13 cellular contexts compared by ENCODE assay signal in the genomic region with DNA sequence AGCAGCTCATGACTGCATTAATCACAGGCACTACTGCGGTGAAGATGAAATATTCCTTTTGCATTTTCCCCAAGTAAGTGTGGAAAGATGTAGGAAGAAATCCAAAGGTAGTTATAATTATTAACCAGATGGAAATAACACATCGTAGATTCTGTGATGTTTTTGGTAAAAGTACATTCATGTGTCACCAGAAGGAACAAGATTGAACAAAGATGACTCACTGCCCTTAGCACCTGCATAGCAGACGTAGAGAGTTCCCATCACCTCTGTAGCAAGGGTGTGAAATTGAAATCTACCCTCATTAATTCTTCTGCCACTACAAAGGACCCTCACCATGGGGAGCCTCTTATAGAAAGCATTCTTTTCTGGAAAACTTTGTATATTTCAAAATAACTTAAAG. TPM values are rescaled to one million over a fixed set of nuclear protein-coding genes. Genes with fewer than 3 reads are reported as not detected.
DNase-seq lines count a peak whose midpoint lies in the region; ATAC-seq and TF ChIP-seq lines count a peak whose summit lies in the region.
"Had no signal": no experiment of that assay in that cellular context is flagged by ENCODE, and none has a peak within 500 bp of the region (broad histone marks: within the 10 kb centered on the region; RNA-seq: fewer than 3 reads in every experiment).

No MANE protein-coding gene starts in this region.

- H4K5ac ChIP-seq in IMR-90 (ENCODE audit: low read depth, low read length) (peak overlapping the region; percentile 25; the same call in 1 of the 2 replicates), mesendoderm (ENCODE audit: low read length) (no peak overlapping the region)

- H3K27me3 ChIP-seq in IMR-90 (ENCODE audit: control insufficient read depth, insufficient read depth, low read length) = no peaks in the 10 kb centered on the region
- H3K27me3 ChIP-seq in dorsolateral prefrontal cortex = no peaks in the 10 kb centered on the region
- no peaks in the 10 kb centered on the region for H3K27me3 ChIP-seq in mesendoderm (ENCODE audit: insufficient read depth, low read length, poor library complexity)

- peak; percentile 28 for DNase-seq in A172 (ENCODE audit: low spot score)
- peak; percentile 41 for DNase-seq in IMR-90
- no peak for DNase-seq in dorsolateral prefrontal cortex
- peak; percentile 65 for DNase-seq in mesendoderm
- no peak for DNase-seq in hippocampal formation (lab: John Stamatoyannopoulos, UW)
- no peak for DNase-seq in dedifferentiated amniotic fluid mesenchymal stem cell (ENCODE audit: extremely low spot score)
- no peak for DNase-seq in NCI-H748 treated with DMSO at 0.1 percent for 48 hours (lab: John Stamatoyannopoulos, UW)
- DNase-seq: activated CD4-positive, alpha-beta memory T cell treated with anti-CD3 and anti-CD28 coated beads, Interleukin-2, amount 10 ng/mL, durations not matched to agents 7 days and 5 days; foreskin melanocyte; H7; NCI-H1105; NCI-H526 had no signal

- TF ChIP-seq RAD21 in IMR-90 (IDR thresholded peaks at IDR 0.05; ENCODE audit: low read length) = no peak

- H3K18ac ChIP-seq in IMR-90 (ENCODE audit: low read depth, low read length) = no peak overlapping the region
- H3K18ac ChIP-seq in mesendoderm (ENCODE audit: low read length) = no peak overlapping the region

- no peak overlapping the region for H3K27ac ChIP-seq in IMR-90 (ENCODE audit: insufficient read depth, low read length)
- peak overlapping the region in 53 of 59 donors; percentile 0 to 97 (median 93) for H3K27ac ChIP-seq in dorsolateral prefrontal cortex
- no peak overlapping the region for H3K27ac ChIP-seq in mesendoderm (ENCODE audit: low read depth, low read length)

- POLR2A ChIA-PET in IMR-90 (lab: Charles Lee; ENCODE audit: unreplicated experiment) = no interaction called here

- no peak for TF ChIP-seq POLR2A in IMR-90 (IDR thresholded peaks at IDR 0.05; ENCODE audit: low read depth, low read length)

- intact Hi-C loops in IMR-90 (cut with micrococcal nuclease) (no loop called here), dorsolateral prefrontal cortex (cut with DNase I) (loop anchor here in 1 of 2 donors (5.0 kb wide), 1 partner anchor 35 kb away; a partner anchor contains a TSS)

- peak overlapping the region; percentile 41; the same call in 1 of the 2 replicates for H2BK120ac ChIP-seq in IMR-90 (ENCODE audit: low read depth, low read length)
- no peak overlapping the region for H2BK120ac ChIP-seq in mesendoderm (ENCODE audit: low read depth, low read length)

- in situ Hi-C loops in IMR-90 (cut with MboI; ENCODE audit: low sequenced_read_pairs) = no loop called here

- CTCF ChIA-PET in IMR-90 (lab: Yijun Ruan, JAX) = no interaction called here

- H3K36me3 ChIP-seq in IMR-90 (ENCODE audit: control insufficient read depth, insufficient read depth, low read length) = no peaks in the 10 kb centered on the region
- no peaks in the 10 kb centered on the region for H3K36me3 ChIP-seq in mesendoderm (ENCODE audit: control insufficient read depth, insufficient read depth, low read length)

- dilution Hi-C loops in IMR-90 (cut with HindIII; ENCODE audit: low sequenced_read_pairs, unreplicated experiment) = no loop called here

- no peak for TF ChIP-seq CTCF in IMR-90 (conservative IDR thresholded peaks at IDR 0.05; ENCODE audit: low read depth, low read length)
- TF ChIP-seq CTCF in dorsolateral prefrontal cortex (IDR thresholded peaks at IDR 0.05 in 54 of 56, conservative IDR thresholded peaks at IDR 0.05 in 2 of 56; ENCODE audit: low read depth in 1 of 56, partially characterized antibody in 56 of 56) = no peak

- H2AK5ac ChIP-seq in IMR-90 (ENCODE audit: low read depth, low read length) = no peak overlapping the region; the same call in 1 of the 2 replicates
- H2AK5ac ChIP-seq in mesendoderm (ENCODE audit: low read length) = no peak overlapping the region

- no peak overlapping the region for H2BK20ac ChIP-seq in IMR-90 (ENCODE audit: low read depth, low read length)

- H3K9ac ChIP-seq in IMR-90 (ENCODE audit: low read depth, low read length) (no peak overlapping the region), mesendoderm (ENCODE audit: low read length) (no peak overlapping the region)

- H3K4me3 ChIP-seq in IMR-90 (ENCODE audit: insufficient read depth, low read depth, low read length) = no peak overlapping the region
- no peak overlapping the region for H3K4me3 ChIP-seq in dorsolateral prefrontal cortex
- no peak overlapping the region for H3K4me3 ChIP-seq in mesendoderm (ENCODE audit: low read length)

- H2AK9ac ChIP-seq in IMR-90 (replicated peaks; ENCODE audit: low read depth, low read length, poor library complexity) = no peak overlapping the region

- H4K8ac ChIP-seq in IMR-90 (ENCODE audit: low read depth in 2 of 2, low read length in 2 of 2) = no peak overlapping the region
- H4K8ac ChIP-seq in mesendoderm (ENCODE audit: low read depth, low read length) = no peak overlapping the region

- no peak overlapping the region for H3K4me2 ChIP-seq in IMR-90 (ENCODE audit: low read depth, low read length)
- no peak overlapping the region for H3K4me2 ChIP-seq in mesendoderm (ENCODE audit: low read length)

- H3K56ac ChIP-seq in IMR-90 (ENCODE audit: extremely low read depth, insufficient read depth, low read length) (no peak overlapping the region), mesendoderm (ENCODE audit: low read length) (no peak overlapping the region)

- H3K4me1 ChIP-seq in IMR-90 (ENCODE audit: control insufficient read depth, insufficient read depth, low read length) = peaks cover 40% of the 10 kb centered on the region
- peaks cover 11% of the 10 kb centered on the region for H3K4me1 ChIP-seq in mesendoderm (ENCODE audit: control insufficient read depth, low read depth, low read length)

- H2BK15ac ChIP-seq in IMR-90 (ENCODE audit: low read depth, low read length) (no peak overlapping the region), mesendoderm (replicated peaks; ENCODE audit: low read depth) (no peak overlapping the region)

- H3K14ac ChIP-seq in IMR-90 (replicated peaks; ENCODE audit: low read depth, low read length) = no peak overlapping the region

- H3K4ac ChIP-seq in IMR-90 (ENCODE audit: low read depth, low read length) (no peak overlapping the region), mesendoderm (ENCODE audit: low read depth, low read length) (no peak overlapping the region)

- no peak overlapping the region for H4K91ac ChIP-seq in IMR-90 (ENCODE audit: insufficient read depth, low read depth, low read length)

- no TSS peak for BruUV-seq in IMR-90 (replicated peaks; lab: Mats Ljungman, UMichigan)

- ATAC-seq in IMR-90 (ENCODE audit: low read depth) (no peak), GM19395 (IDR thresholded peaks at IDR 0.05; ENCODE audit: unreplicated experiment) (no peak)

- H4K20me1 ChIP-seq in IMR-90 (ENCODE audit: insufficient read depth, low read length) = peaks cover 62% of the 10 kb centered on the region

- no peaks in the 10 kb centered on the region for H3K9me3 ChIP-seq in IMR-90 (ENCODE audit: control insufficient read depth, insufficient read depth, low read length)

- H3K79me1 ChIP-seq in IMR-90 (ENCODE audit: low read depth in 1 of 2, low read length in 2 of 2) (peaks cover 33 to 74% of the 10 kb centered on the region in 2 experiments), mesendoderm (ENCODE audit: low read length) (peaks cover 13% of the 10 kb centered on the region)

- H3K23ac ChIP-seq in IMR-90 (ENCODE audit: low read depth, low read length) (no peak overlapping the region), mesendoderm (ENCODE audit: low read length) (no peak overlapping the region)

- WGBS in IMR-90 (ENCODE audit: extremely low coverage in 2 of 2, insufficient read length in 1 of 2), 2 experiments = no CpG with 5 or more reads among the region's 3 CpGs
- WGBS in mesendoderm (ENCODE audit: extremely low coverage, insufficient coverage, low lambda C conversion rate) = no CpG with 5 or more reads among the region's 3 CpGs

- H3K79me2 ChIP-seq in mesendoderm (ENCODE audit: control insufficient read depth, insufficient read depth, low read length) = peaks cover 37% of the 10 kb centered on the region

- H3K9me1 ChIP-seq in IMR-90 (ENCODE audit: insufficient read depth, low read length) = peaks cover 30% of the 10 kb centered on the region

- H2AFZ ChIP-seq in IMR-90 (replicated peaks; ENCODE audit: low read length, poor library complexity) = no peak overlapping the region

- no peak overlapping the region for H2BK5ac ChIP-seq in IMR-90 (ENCODE audit: low read depth, low read length, poor library complexity, severe bottlenecking)
- no peak overlapping the region for H2BK5ac ChIP-seq in mesendoderm (ENCODE audit: low read length)

TF ChIP-seq in IMR-90, 13 proteins besides CTCF, POLR2A, EP300 and RAD21 (continues in another document):
- TF ChIP-seq CEBPB (IDR thresholded peaks at IDR 0.05; ENCODE audit: low read depth, low read length) = no peak
- no peak for TF ChIP-seq FOS (IDR thresholded peaks at IDR 0.05; ENCODE audit: low read depth, low read length)
- TF ChIP-seq MXI1 (IDR thresholded peaks at IDR 0.05; ENCODE audit: borderline replicate concordance, low read depth, low read length) = no peak
- TF ChIP-seq, protein P1, sequence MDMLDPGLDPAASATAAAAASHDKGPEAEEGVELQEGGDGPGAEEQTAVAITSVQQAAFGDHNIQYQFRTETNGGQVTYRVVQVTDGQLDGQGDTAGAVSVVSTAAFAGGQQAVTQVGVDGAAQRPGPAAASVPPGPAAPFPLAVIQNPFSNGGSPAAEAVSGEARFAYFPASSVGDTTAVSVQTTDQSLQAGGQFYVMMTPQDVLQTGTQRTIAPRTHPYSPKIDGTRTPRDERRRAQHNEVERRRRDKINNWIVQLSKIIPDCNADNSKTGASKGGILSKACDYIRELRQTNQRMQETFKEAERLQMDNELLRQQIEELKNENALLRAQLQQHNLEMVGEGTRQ (IDR thresholded peaks at IDR 0.05; ENCODE audit: low read depth, low read length) = no peak
- TF ChIP-seq RCOR1 (IDR thresholded peaks at IDR 0.05; ENCODE audit: insufficient replicate concordance, low read length) = no peak
- no peak for TF ChIP-seq RFX5 (IDR thresholded peaks at IDR 0.05; ENCODE audit: low read depth, low read length)
- TF ChIP-seq MAZ (IDR thresholded peaks at IDR 0.05; ENCODE audit: borderline replicate concordance, low read depth, low read length) = no peak
- no peak for TF ChIP-seq SMC3 (IDR thresholded peaks at IDR 0.05; ENCODE audit: low read depth, low read length)
- no peak for TF ChIP-seq NFE2L2 (IDR thresholded peaks at IDR 0.05; ENCODE audit: low read depth, low read length)
- no peak for TF ChIP-seq CHD1 (IDR thresholded peaks at IDR 0.05; ENCODE audit: low read depth, low read length)
- TF ChIP-seq BHLHE40 (IDR thresholded peaks at IDR 0.05; ENCODE audit: low read depth, low read length) = no peak

RNA-seq across cellular contexts. Expression of a gene that starts 37.0 kb away (rescaled TPM):
- total RNA-seq in A172 (2014; rRNA removed; shearing (Covaris generic)) = 19.7 and 20.0 TPM in 2 replicates
- 20.3 and 21.7 TPM in 2 replicates for total RNA-seq in IMR-90 (2012; rRNA removed)
- 13.3 and 13.4 TPM in 2 replicates for polyA plus RNA-seq in IMR-90 (2012; rRNA removed)
- polyA plus RNA-seq in IMR-90 (2012; cell fraction: cytosol; rRNA removed) = 6.4 and 8.0 TPM in 2 replicates
- 24.1 and 44.4 TPM in 2 replicates for polyA plus RNA-seq in IMR-90 (2012; cell fraction: nucleus; rRNA removed; ENCODE audit: low replicate concordance)
- total RNA-seq in dorsolateral prefrontal cortex = 10 to 100 TPM; 23.6 to 40.5 (median 32.4) TPM
- polyA plus RNA-seq in mesendoderm (2013, experiment 1 of 2) = 17.7 TPM
- polyA plus RNA-seq in mesendoderm (2013, experiment 2 of 2) = 16.5 TPM

Comparison
In these comparisons a context has a peak if more than half of its experiments do, and no peak if none do; other contexts are left out.
1. DNase-seq: peak in A172 (single experiment), IMR-90 (single experiment) and mesendoderm (single experiment); none in dorsolateral prefrontal cortex (0 of 10), hippocampal formation (0 of 2), dedifferentiated amniotic fluid mesenchymal stem cell (single experiment) and NCI-H748 treated with DMSO at 0.1 percent for 48 hours (single experiment).
2. H3K27ac ChIP-seq: peak in dorsolateral prefrontal cortex (53 of 59); none in IMR-90 (single experiment) and mesendoderm (single experiment).